Comparison of ENCODE assay signal across 8 cellular contexts in genomic region chr10:7956508-7956907, GRCh38.
DNase-seq lines count a peak whose midpoint lies in the region; ATAC-seq and TF ChIP-seq lines count a peak whose summit lies in the region.

No MANE protein-coding gene starts in this region.

- TF ChIP-seq CTCF in GM13976 (IDR thresholded peaks at IDR 0.05; ENCODE audit: borderline replicate concordance, control extremely low read depth, extremely low read depth, insufficient read depth, missing control alignments) (no peak), fibroblast of villous mesenchyme (IDR thresholded peaks at IDR 0.05; ENCODE audit: insufficient read depth, low read depth, low read length) (no peak)

- H3K4me3 ChIP-seq in fibroblast of villous mesenchyme (ENCODE audit: low read depth, low read length): no peak overlapping the region

- peak; percentile 85 for ATAC-seq in HG02571 (IDR thresholded peaks at IDR 0.05; ENCODE audit: unreplicated experiment)

- in situ Hi-C loops in GM13976 (cut with MboI; ENCODE audit: low sequenced_read_pairs, unreplicated experiment): no loop called here

- DNase-seq in GM13976 (ENCODE audit: low spot score): peak; percentile 67
- peak; percentile 37 for DNase-seq in NCI-H460 (ENCODE audit: extremely low read depth, low read depth)
- DNase-seq in fibroblast of villous mesenchyme (ENCODE audit: low read depth): peak; percentile 77
- DNase-seq in epidermal melanocyte (ENCODE audit: insufficient read length, low spot score): no peak
- DNase-seq in COR-L47 (lab: John Stamatoyannopoulos, UW): no peak
- DNase-seq in NCI-H1048 (lab: John Stamatoyannopoulos, UW): no peak
- no peak for DNase-seq in NCI-H774 (lab: John Stamatoyannopoulos, UW)

Comparison
In these comparisons a context has a peak if more than half of its experiments do, and no peak if none do; other contexts are left out.
1. DNase-seq: peak in GM13976 (single experiment), NCI-H460 (single experiment) and fibroblast of villous mesenchyme (single experiment); none in epidermal melanocyte (single experiment), COR-L47 (single experiment), NCI-H1048 (single experiment) and NCI-H774 (single experiment).